In genomic region chr1:117235863-117236465, GRCh38 we compare ENCODE assay signal across 28 cellular contexts. TPM values are rescaled to one million over a fixed set of nuclear protein-coding genes. Genes with fewer than 3 reads are reported as not detected.
"Had no signal": no experiment of that assay in that cellular context is flagged by ENCODE, and none has a peak within 500 bp of the region (broad histone marks: within the 10 kb centered on the region; RNA-seq: fewer than 3 reads in every experiment).

No MANE protein-coding gene starts in this region.

- H3K36me3 Mint-ChIP-seq: activated CD8-positive, alpha-beta memory T cell treated with anti-CD3 and anti-CD28 coated beads, Interleukin-2, amount 10 ng/mL, durations not matched to agents 7 days and 5 days; brain; T-cell had no signal

- H3K9me3 Mint-ChIP-seq: activated B cell treated with CpG ODN at 0.5 μM for 24 hours; activated naive CD4-positive, alpha-beta T cell treated with anti-CD3 and anti-CD28 coated beads for 36 hours; T-cell had no signal

- DNase-seq: activated B cell treated with CpG ODN at 0.5 μM for 24 hours; activated CD4-positive, alpha-beta T cell treated with anti-CD3 and anti-CD28 coated beads for 1 hour; activated CD4-positive, alpha-beta T cell treated with anti-CD3 and anti-CD28 coated beads, Interleukin-2, amount 10 ng/mL, durations not matched to agents 24 days and 14 days; activated CD4-positive, alpha-beta T cell treated with anti-CD3 and anti-CD28 coated beads, Interleukin-2, amount 50 U/mL, for 48 hours; activated CD8-positive, alpha-beta memory T cell treated with anti-CD3 and anti-CD28 coated beads, Interleukin-2, amount 10 ng/mL, durations not matched to agents 7 days and 5 days; activated gamma-delta T cell; activated naive CD4-positive, alpha-beta T cell treated with anti-CD3 and anti-CD28 coated beads for 36 hours; activated T-cell treated with anti-CD3 and anti-CD28 coated beads, Interleukin-2, amount 50 U/mL, for 4 hours; Karpas-422; MM.1S; NCI-H1105 treated with DMSO at 0.1 percent for 48 hours; NCI-H1436 treated with DMSO at 0.1 percent for 48 hours; NCI-H187; NCI-H2081 treated with DMSO at 0.1 percent for 48 hours; NCI-H446; NCI-H524; PC-3; T-cell; T-helper 2 cell; T1000 had no signal

- H3K27me3 Mint-ChIP-seq: activated B cell treated with CpG ODN at 0.5 μM for 24 hours; activated CD4-positive, alpha-beta T cell treated with anti-CD3 and anti-CD28 coated beads, Interleukin-2, amount 10 ng/mL, durations not matched to agents 24 days and 14 days had no signal

- H3K4me3 ChIP-seq: K562, SK-N-MC had no signal

- H3K4me3 Mint-ChIP-seq: activated B cell treated with CpG ODN at 0.5 μM for 24 hours; activated CD4-positive, alpha-beta T cell treated with anti-CD3 and anti-CD28 coated beads, Interleukin-2, amount 10 ng/mL, durations not matched to agents 24 days and 14 days; activated CD8-positive, alpha-beta memory T cell treated with anti-CD3 and anti-CD28 coated beads, Interleukin-2, amount 10 ng/mL, durations not matched to agents 7 days and 5 days; activated naive CD4-positive, alpha-beta T cell treated with anti-CD3 and anti-CD28 coated beads for 36 hours; activated naive CD8-positive, alpha-beta T cell; activated T-cell treated with anti-CD3 and anti-CD28 coated beads, Interleukin-2, amount 50 U/mL, for 4 hours; activated T-helper 17 cell treated with anti-CD3 and anti-CD28 coated beads, Interleukin-2, amount 50 U/mL, for 72 hours; brain; T-cell had no signal

- H3K27ac ChIP-seq: SK-N-MC had no signal

- H3K4me1 Mint-ChIP-seq: activated B cell treated with CpG ODN at 0.5 μM for 24 hours; activated CD4-positive, alpha-beta T cell treated with anti-CD3 and anti-CD28 coated beads, Interleukin-2, amount 10 ng/mL, durations not matched to agents 24 days and 14 days; activated CD8-positive, alpha-beta memory T cell treated with anti-CD3 and anti-CD28 coated beads, Interleukin-2, amount 10 ng/mL, durations not matched to agents 7 days and 5 days; activated T-helper 17 cell treated with anti-CD3 and anti-CD28 coated beads, Interleukin-2, amount 50 U/mL, for 72 hours; T-cell had no signal

- ATAC-seq: activated CD8-positive, alpha-beta memory T cell treated with anti-CD3 and anti-CD28 coated beads, Interleukin-2, amount 10 ng/mL, durations not matched to agents 7 days and 5 days; activated T-cell treated with anti-CD3 and anti-CD28 coated beads, Interleukin-2, amount 50 U/mL, for 4 hours; activated T-helper 17 cell treated with anti-CD3 and anti-CD28 coated beads, Interleukin-2, amount 50 U/mL, for 72 hours; K562; PC-3; T-cell had no signal

- H3K27ac Mint-ChIP-seq: activated B cell treated with CpG ODN at 0.5 μM for 24 hours; activated CD4-positive, alpha-beta T cell treated with anti-CD3 and anti-CD28 coated beads, Interleukin-2, amount 10 ng/mL, durations not matched to agents 24 days and 14 days; activated CD8-positive, alpha-beta memory T cell treated with anti-CD3 and anti-CD28 coated beads, Interleukin-2, amount 10 ng/mL, durations not matched to agents 7 days and 5 days; activated naive CD4-positive, alpha-beta T cell treated with anti-CD3 and anti-CD28 coated beads for 36 hours; activated naive CD8-positive, alpha-beta T cell; activated T-helper 17 cell treated with anti-CD3 and anti-CD28 coated beads, Interleukin-2, amount 50 U/mL, for 72 hours; brain; T-cell had no signal

- FAIRE-seq: astrocyte, K562, RCC 7860, TTC549 had no signal

RNA-seq across cellular contexts. Expression of gene VTCN1, which starts 25.2 kb away (rescaled TPM):
- total RNA-seq: activated B cell treated with CpG ODN at 0.5 μM for 24 hours; activated CD4-positive, alpha-beta T cell treated with anti-CD3 and anti-CD28 coated beads, Interleukin-2, amount 10 ng/mL, durations not matched to agents 24 days and 14 days; activated CD8-positive, alpha-beta memory T cell treated with anti-CD3 and anti-CD28 coated beads, Interleukin-2, amount 10 ng/mL, durations not matched to agents 7 days and 5 days; activated naive CD4-positive, alpha-beta T cell treated with anti-CD3 and anti-CD28 coated beads for 36 hours; activated T-cell treated with anti-CD3 and anti-CD28 coated beads, Interleukin-2, amount 50 U/mL, for 4 hours; activated T-helper 17 cell treated with anti-CD3 and anti-CD28 coated beads, Interleukin-2, amount 50 U/mL, for 72 hours; K562; PC-3; T-cell had no signal
- polyA plus RNA-seq: K562 had no signal
